In genomic region chr6:74248966-74249365, GRCh38 we compare ENCODE assay signal across 20 cellular contexts.
DNase-seq lines count a peak whose midpoint lies in the region; ATAC-seq, FAIRE-seq and TF ChIP-seq lines count a peak whose summit lies in the region.
"Had no signal": no experiment of that assay in that cellular context is flagged by ENCODE, and none has a peak within 500 bp of the region (broad histone marks: within the 10 kb centered on the region; RNA-seq: fewer than 3 reads in every experiment).

No MANE protein-coding gene starts in this region.

- FAIRE-seq in bronchial epithelial cell (lab: Jason Lieb, UNC), result no peak
- FAIRE-seq: GM12891, H54 had no signal

- no peak overlapping the region for H3K9ac ChIP-seq in fibroblast of lung (ENCODE audit: insufficient read depth, low read length)
- no peak overlapping the region for H3K9ac ChIP-seq in smooth muscle cell (ENCODE audit: low read depth)
- no peak overlapping the region for H3K9ac ChIP-seq in GM23248
- H3K9ac ChIP-seq: BLaER1 treated with 17β-estradiol and CSF1 and Interleukin-3, amounts not matched to agents 10 nM and 100 nM had no signal

- H3K79me2 ChIP-seq in fibroblast of lung (ENCODE audit: control insufficient read depth, insufficient read depth, low read length) (no peaks in the 10 kb centered on the region), smooth muscle cell (ENCODE audit: low read depth) (no peaks in the 10 kb centered on the region), GM23248 (ENCODE audit: insufficient read depth) (no peaks in the 10 kb centered on the region)

- no peak for ATAC-seq in GM21360 (IDR thresholded peaks at IDR 0.05; ENCODE audit: unreplicated experiment)
- ATAC-seq: Right ventricle myocardium inferior had no signal

- in situ Hi-C loops in GM23248 (cut with MboI), result no loop called here

- no peak overlapping the region for H2AFZ ChIP-seq in fibroblast of lung (ENCODE audit: low read length)
- H2AFZ ChIP-seq in smooth muscle cell (ENCODE audit: low read depth), result peak overlapping the region; percentile 13
- no peak overlapping the region for H2AFZ ChIP-seq in GM23248

- 69% methylated on average over 2 of the region's 2 CpGs for WGBS in smooth muscle cell (ENCODE audit: low lambda C conversion rate)
- WGBS in GM23248 (ENCODE audit: low coverage in 1 of 2, low lambda C conversion rate in 2 of 2, missing lambda C conversion rate in 2 of 2), 2 experiments, result 76% methylated on average over 2 of the region's 2 CpGs

- H3K27me3 ChIP-seq in bronchial epithelial cell (ENCODE audit: control insufficient read depth, insufficient read depth, low read length) (no peaks in the 10 kb centered on the region), fibroblast of lung (ENCODE audit: control insufficient read depth, insufficient read depth, low read length) (no peaks in the 10 kb centered on the region), smooth muscle cell (ENCODE audit: low read depth) (no peaks in the 10 kb centered on the region), GM23248 (replicated peaks; ENCODE audit: insufficient read depth) (no peaks in the 10 kb centered on the region)
- H3K27me3 ChIP-seq: BLaER1 treated with 17β-estradiol and CSF1 and Interleukin-3, amounts not matched to agents 10 nM and 100 nM had no signal

- H3K4me3 ChIP-seq in bronchial epithelial cell (ENCODE audit: low read depth, low read length), result no peak overlapping the region
- H3K4me3 ChIP-seq in fibroblast of lung (replicated peaks in 1 of 4; ENCODE audit: control extremely low read depth in 1 of 4, insufficient read depth in 1 of 4, low read depth in 3 of 4, low read length in 4 of 4), result no peak overlapping the region
- H3K4me3 ChIP-seq in smooth muscle cell, result no peak overlapping the region
- no peak overlapping the region for H3K4me3 ChIP-seq in GM23248
- H3K4me3 ChIP-seq: BLaER1 treated with 17β-estradiol and CSF1 and Interleukin-3, amounts not matched to agents 10 nM and 100 nM had no signal

- H3K36me3 ChIP-seq in bronchial epithelial cell (ENCODE audit: control insufficient read depth, insufficient read depth, low read length) (no peaks in the 10 kb centered on the region), fibroblast of lung (ENCODE audit: control insufficient read depth, insufficient read depth, low read length) (no peaks in the 10 kb centered on the region), smooth muscle cell (ENCODE audit: low read depth) (no peaks in the 10 kb centered on the region), GM23248 (ENCODE audit: low read depth) (no peaks in the 10 kb centered on the region)
- H3K36me3 ChIP-seq: BLaER1 treated with 17β-estradiol and CSF1 and Interleukin-3, amounts not matched to agents 10 nM and 100 nM had no signal

- peak overlapping the region; percentile 59 for H3K27ac ChIP-seq in fibroblast of lung (ENCODE audit: insufficient read depth, low read length)
- peak overlapping the region; percentile 51 for H3K27ac ChIP-seq in smooth muscle cell (ENCODE audit: low read depth)
- no peak overlapping the region for H3K27ac ChIP-seq in GM23248
- H3K27ac ChIP-seq: BLaER1 treated with 17β-estradiol and CSF1 and Interleukin-3, amounts not matched to agents 10 nM and 100 nM had no signal

- H3K4me2 ChIP-seq in fibroblast of lung (ENCODE audit: extremely low read depth, insufficient read depth, low read length), result no peak overlapping the region
- H3K4me2 ChIP-seq in smooth muscle cell, result no peak overlapping the region
- no peak overlapping the region for H3K4me2 ChIP-seq in GM23248 (ENCODE audit: unreplicated experiment)

- H3K4me1 ChIP-seq in fibroblast of lung (ENCODE audit: control insufficient read depth, extremely low read depth, insufficient read depth, low read length) (peaks cover 3% of the 10 kb centered on the region), smooth muscle cell (ENCODE audit: low read depth) (no peaks in the 10 kb centered on the region), GM23248 (ENCODE audit: insufficient read depth) (peaks cover 19% of the 10 kb centered on the region)

- H4K20me1 ChIP-seq in fibroblast of lung (ENCODE audit: control insufficient read depth, extremely low read depth, insufficient read depth, low read length), result no peaks in the 10 kb centered on the region
- H4K20me1 ChIP-seq in smooth muscle cell (ENCODE audit: low read depth), result no peaks in the 10 kb centered on the region
- no peaks in the 10 kb centered on the region for H4K20me1 ChIP-seq in GM23248 (ENCODE audit: insufficient read depth)
- H4K20me1 ChIP-seq: BLaER1 treated with 17β-estradiol and CSF1 and Interleukin-3, amounts not matched to agents 10 nM and 100 nM had no signal

- H3K9me3 ChIP-seq in fibroblast of lung (ENCODE audit: control insufficient read depth, insufficient read depth, low read depth, low read length) (no peaks in the 10 kb centered on the region), smooth muscle cell (replicated peaks; ENCODE audit: low read depth) (no peaks in the 10 kb centered on the region), GM23248 (ENCODE audit: low read depth) (no peaks in the 10 kb centered on the region)
- H3K9me3 ChIP-seq: BLaER1 treated with 17β-estradiol and CSF1 and Interleukin-3, amounts not matched to agents 10 nM and 100 nM had no signal

- no peaks in the 10 kb centered on the region for H3K9me2 ChIP-seq in GM23248 (ENCODE audit: insufficient read depth)

- H3F3A ChIP-seq in smooth muscle cell (ENCODE audit: low read depth), result no peaks in the 10 kb centered on the region
- H3F3A ChIP-seq in GM23248 (ENCODE audit: insufficient read depth), result 0 out of 2 replicates have a peak, but pooled peaks cover 7% of the 10 kb centered on the region

- TF ChIP-seq CTCF in bronchial epithelial cell (IDR thresholded peaks at IDR 0.05; ENCODE audit: insufficient read depth, low read length, severe bottlenecking), result no peak
- TF ChIP-seq CTCF in fibroblast of lung (conservative IDR thresholded peaks at IDR 0.05 in 1 of 2, IDR thresholded peaks at IDR 0.05 in 1 of 2; ENCODE audit: low read depth in 1 of 2, low read length in 2 of 2), result no peak
- no peak for TF ChIP-seq CTCF in smooth muscle cell (IDR thresholded peaks at IDR 0.05; ENCODE audit: borderline replicate concordance, insufficient read depth, poor library complexity, severe bottlenecking)

- DNase-seq in M059J (ENCODE audit: low read depth), result peak; percentile 29
- peak; percentile 34 for DNase-seq in bronchial epithelial cell (ENCODE audit: low read depth)
- DNase-seq in fibroblast of lung (ENCODE audit: low read depth in 2 of 2), result peak in 1 of 2 donors; percentile 20
- DNase-seq in smooth muscle cell (lab: John Stamatoyannopoulos, UW; ENCODE audit: unreplicated experiment), result no peak
- no peak for DNase-seq in Kasumi-1 (lab: John Stamatoyannopoulos, UW)
- no peak for DNase-seq in GM23248
- DNase-seq: Caco-2; CD4-positive, alpha-beta memory T cell; DMS153; KG1; NCI-H1105; NCI-H2029 treated with DMSO at 0.1 percent for 48 hours; NCI-H345; NCI-H524; NCI-H774 had no signal

Comparison
In these comparisons a context has a peak if more than half of its experiments do, and no peak if none do; other contexts are left out.
1. DNase-seq: peak in M059J (single experiment) and bronchial epithelial cell (single experiment); none in smooth muscle cell (single experiment), Kasumi-1 (0 of 2) and GM23248 (single experiment).